16 cellular contexts compared by ENCODE assay signal in the genomic region with DNA sequence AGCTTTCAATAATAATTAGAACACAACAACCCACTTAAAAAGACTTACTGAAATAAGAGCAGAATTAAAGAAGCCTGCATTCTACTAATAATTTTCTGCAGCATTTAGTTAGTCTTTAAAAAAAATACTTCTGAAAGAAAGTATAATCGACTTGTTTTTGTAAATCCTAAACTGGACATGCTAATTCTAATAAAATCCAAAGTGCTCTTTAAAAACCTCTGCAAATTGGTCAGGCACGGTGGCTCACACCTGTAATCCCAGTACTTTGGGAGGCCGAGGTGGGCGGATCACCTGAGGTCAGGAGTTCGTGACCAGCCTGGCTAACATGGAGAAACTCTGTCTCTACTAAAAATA. TPM values are rescaled to one million over a fixed set of nuclear protein-coding genes. Genes with fewer than 3 reads are reported as not detected.
DNase-seq lines count a peak whose midpoint lies in the region; ATAC-seq and TF ChIP-seq lines count a peak whose summit lies in the region.
"Had no signal": no experiment of that assay in that cellular context is flagged by ENCODE, and none has a peak within 500 bp of the region (broad histone marks: within the 10 kb centered on the region; RNA-seq: fewer than 3 reads in every experiment).

No MANE protein-coding gene starts in this region.

- no peak overlapping the region for H3K9ac ChIP-seq in MM.1S (ENCODE audit: low read length)
- H3K9ac ChIP-seq: SK-N-SH had no signal

- no peaks in the 10 kb centered on the region for H3F3A ChIP-seq in MM.1S (ENCODE audit: insufficient read depth, low read length)

- H3K4me3 Mint-ChIP-seq in T-helper 2 cell treated with Interferon-gamma antibody and Interleukin-4, amounts not matched to agents 5 μg/mL and 100 μg/mL, for 36 hours = peak overlapping the region; percentile 30
- H3K4me3 Mint-ChIP-seq in activated naive CD8-positive, alpha-beta T cell treated with anti-CD3 and anti-CD28 coated beads, Interleukin-2, amount 10 ng/mL, durations not matched to agents 7 days and 5 days = peak overlapping the region; percentile 37
- no peak overlapping the region for H3K4me3 Mint-ChIP-seq in nephron progenitor cell

- H3K4me1 Mint-ChIP-seq in T-helper 2 cell treated with Interferon-gamma antibody and Interleukin-4, amounts not matched to agents 5 μg/mL and 100 μg/mL, for 36 hours (ENCODE audit: low read depth) = peaks cover 54% of the 10 kb centered on the region
- H3K4me1 Mint-ChIP-seq in activated naive CD8-positive, alpha-beta T cell treated with anti-CD3 and anti-CD28 coated beads, Interleukin-2, amount 10 ng/mL, durations not matched to agents 7 days and 5 days = peaks cover 53% of the 10 kb centered on the region
- H3K4me1 Mint-ChIP-seq in nephron progenitor cell = peaks cover 56% of the 10 kb centered on the region

- H2AFZ ChIP-seq in MM.1S (ENCODE audit: low read length) = no peak overlapping the region

- POLR2A ChIA-PET in activated naive CD8-positive, alpha-beta T cell treated with anti-CD3 and anti-CD28 coated beads, Interleukin-2, amount 10 ng/mL, durations not matched to agents 7 days and 5 days (lab: Charles Lee) = interaction anchor here (0.6 to 3.6 kb wide), 8 partner anchors 43 to 162 kb away, joined by 3 to 16 read pairs (median 6); partner anchors contain the start of gene RIPOR2

- H3K4me3 ChIP-seq in MM.1S (ENCODE audit: low read length) = no peak overlapping the region
- H3K4me3 ChIP-seq in HAP-1 = no peak overlapping the region
- H3K4me3 ChIP-seq: hepatocyte, left lung had no signal

- H3K9me2 ChIP-seq in MM.1S (replicated peaks; ENCODE audit: insufficient read depth, low read length) = no peaks in the 10 kb centered on the region
- H3K9me2 ChIP-seq: SK-N-SH had no signal

- H3K9me3 ChIP-seq in MM.1S (replicated peaks; ENCODE audit: insufficient read depth, low read length) (no peaks in the 10 kb centered on the region), HAP-1 (no peaks in the 10 kb centered on the region)
- H3K9me3 ChIP-seq: left lung, SK-N-SH, testis had no signal

- no peak for DNase-seq in T-helper 2 cell treated with Interferon-gamma antibody and Interleukin-4, amounts not matched to agents 5 μg/mL and 100 μg/mL, for 36 hours (ENCODE audit: low spot score)
- DNase-seq in T-helper 2 cell (no peak), MM.1S (no peak), nephron progenitor cell (no peak), amniotic stem cell (lab: John Stamatoyannopoulos, UW) (no peak), HAP-1 (ENCODE audit: low spot score in 2 of 2) (no peak), pons (ENCODE audit: low spot score) (no peak)
- DNase-seq in activated naive CD8-positive, alpha-beta T cell treated with anti-CD3 and anti-CD28 coated beads, Interleukin-2, amount 10 ng/mL, durations not matched to agents 7 days and 5 days = no peak
- DNase-seq: cerebellar nuclear complex, left lung had no signal

- peak overlapping the region; percentile 52; the same call in 1 of the 2 replicates for H3K4me2 ChIP-seq in MM.1S (ENCODE audit: low read depth, low read length)
- H3K4me2 ChIP-seq: hepatocyte had no signal

- no peaks in the 10 kb centered on the region for H4K20me1 ChIP-seq in MM.1S (ENCODE audit: insufficient read depth, low read length)

- peak overlapping the region; percentile 67 for H3K27ac Mint-ChIP-seq in T-helper 2 cell treated with Interferon-gamma antibody and Interleukin-4, amounts not matched to agents 5 μg/mL and 100 μg/mL, for 36 hours
- peak overlapping the region; percentile 84 for H3K27ac Mint-ChIP-seq in activated naive CD8-positive, alpha-beta T cell treated with anti-CD3 and anti-CD28 coated beads, Interleukin-2, amount 10 ng/mL, durations not matched to agents 7 days and 5 days
- H3K27ac Mint-ChIP-seq in nephron progenitor cell = no peak overlapping the region

- H3K36me3 ChIP-seq in MM.1S (replicated peaks; ENCODE audit: insufficient read depth, low read length) (no peaks in the 10 kb centered on the region), HAP-1 (replicated peaks) (no peaks in the 10 kb centered on the region)

- H3K27me3 ChIP-seq in MM.1S (replicated peaks; ENCODE audit: insufficient read depth, low read length) = peaks cover 13% of the 10 kb centered on the region
- no peaks in the 10 kb centered on the region for H3K27me3 ChIP-seq in HAP-1 (ENCODE audit: low read depth)
- H3K27me3 ChIP-seq: hepatocyte, left lung, testis had no signal

- no peaks in the 10 kb centered on the region for H3K9me3 Mint-ChIP-seq in T-helper 2 cell treated with Interferon-gamma antibody and Interleukin-4, amounts not matched to agents 5 μg/mL and 100 μg/mL, for 36 hours
- no peaks in the 10 kb centered on the region for H3K9me3 Mint-ChIP-seq in activated naive CD8-positive, alpha-beta T cell treated with anti-CD3 and anti-CD28 coated beads, Interleukin-2, amount 10 ng/mL, durations not matched to agents 7 days and 5 days
- no peaks in the 10 kb centered on the region for H3K9me3 Mint-ChIP-seq in nephron progenitor cell

- peaks cover 13% of the 10 kb centered on the region for H3K4me1 ChIP-seq in MM.1S (ENCODE audit: low read length)
- no peaks in the 10 kb centered on the region for H3K4me1 ChIP-seq in HAP-1

- TF ChIP-seq CTCF in MM.1S (IDR thresholded peaks at IDR 0.05; ENCODE audit: low read length) = no peak
- peak; percentile 24 for TF ChIP-seq CTCF in nephron progenitor cell (IDR thresholded peaks at IDR 0.05)

- no peak overlapping the region for H3K27ac ChIP-seq in MM.1S (ENCODE audit: low read length)
- H3K27ac ChIP-seq: hepatocyte had no signal

- no peak for ATAC-seq in activated naive CD8-positive, alpha-beta T cell treated with anti-CD3 and anti-CD28 coated beads, Interleukin-2, amount 10 ng/mL, durations not matched to agents 7 days and 5 days (ENCODE audit: low read depth)

- peaks cover 75% of the 10 kb centered on the region for H3K36me3 Mint-ChIP-seq in T-helper 2 cell treated with Interferon-gamma antibody and Interleukin-4, amounts not matched to agents 5 μg/mL and 100 μg/mL, for 36 hours (ENCODE audit: low read depth)
- peaks cover 52% of the 10 kb centered on the region for H3K36me3 Mint-ChIP-seq in activated naive CD8-positive, alpha-beta T cell treated with anti-CD3 and anti-CD28 coated beads, Interleukin-2, amount 10 ng/mL, durations not matched to agents 7 days and 5 days
- H3K36me3 Mint-ChIP-seq in nephron progenitor cell (ENCODE audit: low read depth) = no peaks in the 10 kb centered on the region

- H3K79me2 ChIP-seq in MM.1S (ENCODE audit: low read length) = no peaks in the 10 kb centered on the region
- H3K79me2 ChIP-seq: hepatocyte had no signal

- no peaks in the 10 kb centered on the region for H3K27me3 Mint-ChIP-seq in T-helper 2 cell treated with Interferon-gamma antibody and Interleukin-4, amounts not matched to agents 5 μg/mL and 100 μg/mL, for 36 hours (ENCODE audit: low read depth)
- no peaks in the 10 kb centered on the region for H3K27me3 Mint-ChIP-seq in activated naive CD8-positive, alpha-beta T cell treated with anti-CD3 and anti-CD28 coated beads, Interleukin-2, amount 10 ng/mL, durations not matched to agents 7 days and 5 days
- peaks cover 4% of the 10 kb centered on the region for H3K27me3 Mint-ChIP-seq in nephron progenitor cell (ENCODE audit: low read depth, poor library complexity)

- in situ Hi-C loops in HAP-1 (cut with MboI; ENCODE audit: low sequenced_read_pairs) = loop anchor here (25.0 kb wide), 2 partner anchors 131 to 206 kb away; no protein-coding TSS in a partner anchor

RNA-seq across cellular contexts. Expression of gene ARMH2, which starts 57.5 kb away (rescaled TPM):
- 1 to 10 TPM; 1.6 to 2.2 TPM for total RNA-seq in activated naive CD8-positive, alpha-beta T cell treated with anti-CD3 and anti-CD28 coated beads, Interleukin-2, amount 10 ng/mL, durations not matched to agents 7 days and 5 days
- total RNA-seq: A172, Calu3, hepatocyte, M059J had no signal
